Comparison of ENCODE assay signal across 11 cellular contexts in the genomic region with DNA sequence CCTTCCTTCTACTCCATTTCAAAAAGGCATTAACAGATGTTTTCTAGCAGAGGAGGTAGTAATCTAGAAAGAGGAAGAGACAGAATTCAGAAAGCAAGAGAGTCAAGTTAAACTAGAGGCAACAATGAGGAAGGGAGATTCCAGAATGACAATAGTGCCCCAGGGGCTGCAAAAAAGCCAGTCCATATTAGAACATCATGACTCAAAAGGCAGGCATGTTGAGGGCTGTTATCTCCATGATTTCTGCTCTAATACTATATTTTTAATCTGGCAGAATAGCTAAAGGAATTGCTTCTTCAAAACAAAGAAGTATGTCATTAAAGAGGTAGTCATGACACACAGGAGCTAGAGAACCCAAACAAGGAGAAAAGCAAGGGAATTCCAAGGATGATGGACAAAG.
A peak's percentile ranks its signal among the peaks of the same experiment; 100 is the strongest.
DNase-seq lines count a peak whose midpoint lies in the region; ATAC-seq and TF ChIP-seq lines count a peak whose summit lies in the region.
"Had no signal": no experiment of that assay in that cellular context is flagged by ENCODE, and none has a peak within 500 bp of the region (broad histone marks: within the 10 kb centered on the region; RNA-seq: fewer than 3 reads in every experiment).

No MANE protein-coding gene starts in this region.

- H3K18ac ChIP-seq in neuronal stem cell (ENCODE audit: low read length): no peak overlapping the region

- CTCF ChIA-PET in Caco-2 (lab: Charles Lee): no interaction called here

- no peaks in the 10 kb centered on the region for H3K79me1 ChIP-seq in neuronal stem cell (ENCODE audit: low read depth, low read length)

- no peak overlapping the region for H2BK120ac ChIP-seq in neuronal stem cell (ENCODE audit: low read depth, low read length)

- H3K14ac ChIP-seq in neuronal stem cell (ENCODE audit: low read length): no peak overlapping the region

- peaks cover 6% of the 10 kb centered on the region for H3K36me3 Mint-ChIP-seq in Caco-2 (ENCODE audit: insufficient read depth, unreplicated experiment)

- no peak overlapping the region for H2BK5ac ChIP-seq in neuronal stem cell (ENCODE audit: low read length)

- no peak overlapping the region for H3K23ac ChIP-seq in neuronal stem cell (ENCODE audit: low read depth, low read length, poor library complexity)

- H4K8ac ChIP-seq in neuronal stem cell (ENCODE audit: low read depth, low read length): no peak overlapping the region

- H2AFZ ChIP-seq in osteoblast (ENCODE audit: low read length): no peak overlapping the region
- no peak overlapping the region for H2AFZ ChIP-seq in neuronal stem cell (ENCODE audit: low read length)

- H3K36me3 ChIP-seq in RWPE2 (ENCODE audit: low read depth): no peaks in the 10 kb centered on the region
- no peaks in the 10 kb centered on the region for H3K36me3 ChIP-seq in osteoblast (ENCODE audit: insufficient read depth, low read length)
- H3K36me3 ChIP-seq in neuronal stem cell (replicated peaks in 1 of 2; ENCODE audit: control insufficient read depth in 2 of 2, insufficient read depth in 2 of 2, low read length in 2 of 2): no peaks in the 10 kb centered on the region
- H3K36me3 ChIP-seq in left ventricle myocardium inferior: no peaks in the 10 kb centered on the region
- no peaks in the 10 kb centered on the region for H3K36me3 ChIP-seq in Caco-2 (ENCODE audit: control insufficient read depth, insufficient read depth, low read length)

- H2BK15ac ChIP-seq in neuronal stem cell (ENCODE audit: low read length): no peak overlapping the region

- DNase-seq in RWPE2 (ENCODE audit: low spot score): no peak
- no peak for DNase-seq in osteoblast (ENCODE audit: insufficient read length, low spot score, missing footprints)
- no peak for DNase-seq in HCEC 1CT
- no peak for DNase-seq in neuronal stem cell (ENCODE audit: low spot score)
- DNase-seq in left ventricle myocardium inferior: no peak
- DNase-seq in Caco-2: no peak
- DNase-seq: GF-D8, NCI-H510A treated with DMSO at 0.1 percent for 48 hours had no signal

- H3K4me2 ChIP-seq in osteoblast (ENCODE audit: insufficient read depth, low read length) (no peak overlapping the region), neuronal stem cell (ENCODE audit: insufficient read depth, low read length, poor library complexity, severe bottlenecking) (no peak overlapping the region)

- H3K9ac ChIP-seq in neuronal stem cell (ENCODE audit: low read depth, low read length, poor library complexity): no peak overlapping the region

- no peaks in the 10 kb centered on the region for H3K79me2 ChIP-seq in osteoblast (ENCODE audit: insufficient read depth, low read length)

- no peak overlapping the region for H2AK5ac ChIP-seq in neuronal stem cell (ENCODE audit: low read depth, low read length)

- H3K27ac Mint-ChIP-seq in Caco-2 (ENCODE audit: unreplicated experiment): no peak overlapping the region

- no peaks in the 10 kb centered on the region for H3K27me3 ChIP-seq in RWPE2 (ENCODE audit: insufficient read depth, poor library complexity, severe bottlenecking)
- H3K27me3 ChIP-seq in osteoblast (ENCODE audit: insufficient read depth, low read length): no peaks in the 10 kb centered on the region
- no peaks in the 10 kb centered on the region for H3K27me3 ChIP-seq in neuronal stem cell (ENCODE audit: control insufficient read depth in 3 of 3, insufficient read depth in 3 of 3, low read depth in 1 of 3, low read length in 3 of 3)
- no peaks in the 10 kb centered on the region for H3K27me3 ChIP-seq in left ventricle myocardium inferior (ENCODE audit: low read depth)
- no peaks in the 10 kb centered on the region for H3K27me3 ChIP-seq in Caco-2 (replicated peaks; ENCODE audit: control insufficient read depth, insufficient read depth, low read length)

- H4K20me1 ChIP-seq in osteoblast (ENCODE audit: insufficient read depth, low read length): no peaks in the 10 kb centered on the region

- H3K9me3 Mint-ChIP-seq in Caco-2 (ENCODE audit: unreplicated experiment): peaks cover 13% of the 10 kb centered on the region

- H3K27me3 Mint-ChIP-seq in Caco-2 (ENCODE audit: insufficient read depth, unreplicated experiment): no peaks in the 10 kb centered on the region

- H3K9me3 ChIP-seq in RWPE2 (ENCODE audit: severe bottlenecking): no peaks in the 10 kb centered on the region
- no peaks in the 10 kb centered on the region for H3K9me3 ChIP-seq in osteoblast (ENCODE audit: low read depth, low read length)
- no peaks in the 10 kb centered on the region for H3K9me3 ChIP-seq in neuronal stem cell (replicated peaks in 1 of 2; ENCODE audit: control insufficient read depth in 2 of 2, insufficient read depth in 1 of 2, low read depth in 1 of 2, low read length in 2 of 2)
- H3K9me3 ChIP-seq in left ventricle myocardium inferior (replicated peaks): peaks cover 8% of the 10 kb centered on the region
- no peaks in the 10 kb centered on the region for H3K9me3 ChIP-seq in Caco-2

- ATAC-seq in GM19035 (IDR thresholded peaks at IDR 0.05; ENCODE audit: unreplicated experiment) (peak; percentile 58), HG02938 (IDR thresholded peaks at IDR 0.05; ENCODE audit: unreplicated experiment) (peak; percentile 75), RWPE2 (ENCODE audit: low read depth) (no peak)

- H3K4me1 Mint-ChIP-seq in Caco-2 (ENCODE audit: low read depth, unreplicated experiment): peaks cover 11% of the 10 kb centered on the region

- no TSS peak for BruUV-seq in Caco-2 (replicated peaks; lab: Mats Ljungman, UMichigan)

- H3K4me1 ChIP-seq in RWPE2 (ENCODE audit: insufficient read depth, poor library complexity, severe bottlenecking) (peaks cover 34% of the 10 kb centered on the region), osteoblast (ENCODE audit: insufficient read depth, low read length) (peaks cover 22% of the 10 kb centered on the region), neuronal stem cell (ENCODE audit: control insufficient read depth in 2 of 2, insufficient read depth in 1 of 2, low read depth in 1 of 2, low read length in 2 of 2) (no peaks in the 10 kb centered on the region), left ventricle myocardium inferior (no peaks in the 10 kb centered on the region), Caco-2 (peaks cover 17% of the 10 kb centered on the region)

- H2BK12ac ChIP-seq in neuronal stem cell (ENCODE audit: low read length): no peak overlapping the region

- TF ChIP-seq CTCF in RWPE2 (IDR thresholded peaks at IDR 0.05; ENCODE audit: poor library complexity, severe bottlenecking): no peak
- no peak for TF ChIP-seq CTCF in osteoblast (IDR thresholded peaks at IDR 0.05; ENCODE audit: extremely low read depth, low read depth, low read length)
- TF ChIP-seq CTCF in left ventricle myocardium inferior (IDR thresholded peaks at IDR 0.05; ENCODE audit: borderline replicate concordance): no peak
- TF ChIP-seq CTCF in Caco-2 (IDR thresholded peaks at IDR 0.05; ENCODE audit: insufficient read depth in 1 of 2, low read depth in 1 of 2, low read length in 1 of 2, severe bottlenecking in 1 of 2, unreplicated experiment in 1 of 2): no peak

- intact Hi-C loops in left ventricle myocardium inferior (cut with micrococcal nuclease) (no loop called here), Caco-2 (cut with micrococcal nuclease; ENCODE audit: unreplicated experiment) (no loop called here)

- H3K4me3 Mint-ChIP-seq in Caco-2 (ENCODE audit: unreplicated experiment): no peak overlapping the region

- H3K4ac ChIP-seq in neuronal stem cell (ENCODE audit: low read length): no peak overlapping the region

- H3K27ac ChIP-seq in RWPE2 (ENCODE audit: poor library complexity, severe bottlenecking) (peak overlapping the region; percentile 99), osteoblast (ENCODE audit: low read depth, low read length) (peak overlapping the region; percentile 34), neuronal stem cell (replicated peaks; ENCODE audit: low read length) (no peak overlapping the region), left ventricle myocardium inferior (replicated peaks) (no peak overlapping the region)
- H3K27ac ChIP-seq: VCaP had no signal

- H3K4me3 ChIP-seq in RWPE2 (ENCODE audit: severe bottlenecking) (no peak overlapping the region), osteoblast (ENCODE audit: insufficient read depth, low read length) (no peak overlapping the region), neuronal stem cell (ENCODE audit: low read length in 2 of 2) (no peak overlapping the region), left ventricle myocardium inferior (no peak overlapping the region), Caco-2 (ENCODE audit: low read depth, low read length) (no peak overlapping the region)

- POLR2A ChIA-PET in Caco-2 (lab: Charles Lee): no interaction called here

- no peak overlapping the region for H4K91ac ChIP-seq in neuronal stem cell (ENCODE audit: low read depth, low read length, poor library complexity)

Comparison
In these comparisons a context has a peak if more than half of its experiments do, and no peak if none do; other contexts are left out.
1. H3K27ac ChIP-seq: peak in RWPE2 (single experiment) and osteoblast (single experiment); none in neuronal stem cell (single experiment) and left ventricle myocardium inferior (single experiment).